Comparison of ENCODE assay signal across 15 cellular contexts in the genomic region with DNA sequence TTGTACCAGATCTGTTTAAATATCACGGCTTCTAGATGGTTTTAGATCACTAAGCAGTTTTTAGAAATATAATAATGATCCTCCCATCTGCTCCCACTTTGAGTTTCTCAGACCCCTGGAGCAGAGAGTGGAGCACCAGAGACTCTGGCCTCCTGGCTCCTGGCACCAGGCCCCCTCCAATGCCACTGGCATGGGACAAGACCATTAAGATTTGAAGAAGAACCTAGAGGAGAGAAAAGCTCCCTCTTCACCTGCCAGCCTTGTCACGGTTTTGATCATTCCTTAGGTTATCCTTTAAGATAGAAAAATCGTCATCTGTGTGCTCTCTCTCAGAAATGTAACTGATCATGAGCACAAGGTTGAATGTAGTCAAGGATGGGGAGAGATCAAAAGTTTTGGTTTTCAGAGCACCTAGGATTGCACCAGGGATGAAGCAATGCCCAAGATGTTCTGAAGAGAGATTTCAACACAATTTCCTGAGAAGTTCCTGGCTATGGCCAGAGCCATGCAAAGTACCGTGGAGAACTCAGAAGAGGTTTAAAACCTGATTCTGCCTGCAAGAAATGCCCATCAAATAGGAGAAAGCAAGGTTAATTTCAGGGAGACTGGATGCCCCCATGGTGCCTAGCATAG. TPM values are rescaled to one million over a fixed set of nuclear protein-coding genes. Genes with fewer than 3 reads are reported as not detected.
DNase-seq lines count a peak whose midpoint lies in the region; ATAC-seq, FAIRE-seq and TF ChIP-seq lines count a peak whose summit lies in the region.
"Had no signal": no experiment of that assay in that cellular context is flagged by ENCODE, and none has a peak within 500 bp of the region (broad histone marks: within the 10 kb centered on the region; RNA-seq: fewer than 3 reads in every experiment).

No MANE protein-coding gene starts in this region.

- no peaks in the 10 kb centered on the region for H3K9me3 ChIP-seq in right atrium auricular region
- H3K9me3 ChIP-seq in SU-DHL-6 (ENCODE audit: insufficient read depth, low read length): no peaks in the 10 kb centered on the region
- H3K9me3 ChIP-seq in left lung: peaks cover 0 to 4% of the 10 kb centered on the region in 2 donors
- H3K9me3 ChIP-seq in upper lobe of right lung: no peaks in the 10 kb centered on the region
- no peaks in the 10 kb centered on the region for H3K9me3 ChIP-seq in pancreas

- H3K4me2 ChIP-seq in SU-DHL-6 (ENCODE audit: low read depth, low read length, poor library complexity, severe bottlenecking): peak overlapping the region; percentile 74

- H3K4me3 ChIP-seq in right atrium auricular region (no peak overlapping the region), SU-DHL-6 (ENCODE audit: insufficient read depth, low read length, poor library complexity, severe bottlenecking) (no peak overlapping the region), left lung (no peak overlapping the region), upper lobe of right lung (no peak overlapping the region), pancreas (no peak overlapping the region)

- H3F3A ChIP-seq in SU-DHL-6 (ENCODE audit: insufficient read depth): peaks cover 60% of the 10 kb centered on the region

- H3K4me1 ChIP-seq in right atrium auricular region (peaks cover 0 to 13% of the 10 kb centered on the region in 2 donors), left lung (peaks cover under 1 to 91% of the 10 kb centered on the region in 2 donors), upper lobe of right lung (peaks cover 38% of the 10 kb centered on the region), pancreas (no peaks in the 10 kb centered on the region)

- H3K27ac ChIP-seq in right atrium auricular region (no peak overlapping the region), SU-DHL-6 (ENCODE audit: low read depth, low read length) (peak overlapping the region; percentile 98), left lung (peak overlapping the region; percentile 36 to 83), upper lobe of right lung (peak overlapping the region; percentile 40), pancreas (peak overlapping the region in 1 of 4 donors; percentile 30)

- no peaks in the 10 kb centered on the region for H4K20me1 ChIP-seq in SU-DHL-6 (ENCODE audit: low read depth, low read length)

- TF ChIP-seq CTCF in right atrium auricular region (IDR thresholded peaks at IDR 0.05): no peak
- no peak for TF ChIP-seq CTCF in SU-DHL-6 (IDR thresholded peaks at IDR 0.05; ENCODE audit: insufficient read depth, low read length, poor library complexity, severe bottlenecking)
- no peak for TF ChIP-seq CTCF in left lung (IDR thresholded peaks at IDR 0.05)
- no peak for TF ChIP-seq CTCF in upper lobe of right lung (IDR thresholded peaks at IDR 0.05)
- no peak for TF ChIP-seq CTCF in pancreas (IDR thresholded peaks at IDR 0.05)

- no peaks in the 10 kb centered on the region for H3K9me2 ChIP-seq in SU-DHL-6 (replicated peaks; ENCODE audit: insufficient read depth, low read length)

- intact Hi-C loops in left cardiac atrium (cut with DNase I) (no loop called here), left lung (cut with DNase I) (no loop called here), upper lobe of right lung (cut with DNase I) (no loop called here), pancreas (cut with DNase I) (no loop called here)

- H3K9ac ChIP-seq in SU-DHL-6 (ENCODE audit: low read length): peak overlapping the region; percentile 68

- no peak for FAIRE-seq in pancreas (lab: Jason Lieb, UNC)

- 68 to 76% methylated on average over 4 of the region's 4 CpGs for WGBS in pancreas, 2 donors

- H3K36me3 ChIP-seq in right atrium auricular region: no peaks in the 10 kb centered on the region
- H3K36me3 ChIP-seq in SU-DHL-6 (ENCODE audit: low read length): no peaks in the 10 kb centered on the region
- no peaks in the 10 kb centered on the region for H3K36me3 ChIP-seq in left lung
- H3K36me3 ChIP-seq in upper lobe of right lung: no peaks in the 10 kb centered on the region
- H3K36me3 ChIP-seq in pancreas: no peaks in the 10 kb centered on the region

- H3K79me2 ChIP-seq in SU-DHL-6 (ENCODE audit: insufficient read depth, low read length): no peaks in the 10 kb centered on the region

- H3K27me3 ChIP-seq in right atrium auricular region (no peaks in the 10 kb centered on the region), SU-DHL-6 (ENCODE audit: low read length) (no peaks in the 10 kb centered on the region), left lung (no peaks in the 10 kb centered on the region), upper lobe of right lung (no peaks in the 10 kb centered on the region), pancreas (no peaks in the 10 kb centered on the region)

- H2AFZ ChIP-seq in SU-DHL-6 (ENCODE audit: low read depth, low read length, severe bottlenecking): no peak overlapping the region

- ATAC-seq in left cardiac atrium (no peak), left lung (no peak), upper lobe of right lung (no peak), pancreas (no peak), GM18858 (IDR thresholded peaks at IDR 0.05; ENCODE audit: unreplicated experiment) (no peak)
- ATAC-seq: WTC11 had no signal

- DNase-seq in right atrium auricular region (ENCODE audit: low spot score) (peak; percentile 48), left cardiac atrium (no peak), left lung (no peak), upper lobe of right lung (no peak), pancreas (no peak), NCI-H510A (lab: John Stamatoyannopoulos, UW) (no peak)
- DNase-seq: C1 segment of cervical spinal cord, endodermal cell, GOT3, mesenchymal stem cell, NCI-H1694 treated with DMSO at 0.1 percent for 48 hours had no signal

RNA-seq across cellular contexts. Expression of a gene that starts 22.2 kb away (rescaled TPM):
- total RNA-seq in right atrium auricular region: 10 to 100 TPM in 1 of 2 donors, 1 to 10 TPM in 1; 4.6 to 11.4 TPM
- 10 to 100 TPM in 1 of 2 donors, 1 to 10 TPM in 1; 8.2 to 17.6 TPM for total RNA-seq in left cardiac atrium
- total RNA-seq in left lung: 10 to 100 TPM; 21.2 to 56.8 TPM
- 33.8 TPM for total RNA-seq in upper lobe of right lung
- 10 to 100 TPM in 1 of 6 donors, 1 to 10 TPM in 3, under 1 TPM in 2; 0.60 to 15.5 (median 4.0) TPM for total RNA-seq in pancreas
- 1 to 10 TPM; 1.8 to 2.4 TPM for polyA plus RNA-seq in pancreas
- total RNA-seq: HT-29 had no signal

Comparison
In these comparisons a context has a peak if more than half of its experiments do, and no peak if none do; other contexts are left out.
1. H3K27ac ChIP-seq: peak in SU-DHL-6 (single experiment), left lung (2 of 2) and upper lobe of right lung (single experiment); none in right atrium auricular region (0 of 2).